21 cellular contexts compared by ENCODE assay signal in the genomic region with DNA sequence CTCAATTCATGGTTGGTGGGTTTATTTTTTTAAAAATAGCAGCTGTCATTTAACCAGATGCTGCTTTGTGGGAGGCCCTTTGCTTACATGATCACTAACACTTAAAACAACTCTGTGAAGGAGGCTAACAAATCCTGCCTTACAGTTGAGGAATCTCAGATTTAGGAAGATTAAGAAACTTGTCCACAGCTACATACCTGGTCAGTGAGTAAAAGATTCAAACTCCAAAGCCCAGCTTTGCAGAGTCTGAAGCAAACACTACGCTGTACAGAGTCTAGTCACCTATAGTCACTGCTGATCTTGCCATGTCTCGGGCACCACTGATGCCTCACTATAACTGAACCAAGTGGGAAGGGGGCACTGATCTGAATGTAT.
"Had no signal": no experiment of that assay in that cellular context is flagged by ENCODE, and none has a peak within 500 bp of the region (broad histone marks: within the 10 kb centered on the region; RNA-seq: fewer than 3 reads in every experiment).

No MANE protein-coding gene starts in this region.

- H3K27ac ChIP-seq: colonic mucosa, esophagus squamous epithelium, heart right ventricle, left lung, sigmoid colon, spleen, testis, upper lobe of left lung had no signal

- H3K4me3 ChIP-seq: colonic mucosa, esophagus squamous epithelium, heart right ventricle, left lung, lung, sigmoid colon, spleen, testis, upper lobe of left lung had no signal

- H3K9me3 ChIP-seq: colonic mucosa, esophagus squamous epithelium, left lung, sigmoid colon, testis, upper lobe of left lung had no signal

- ATAC-seq: activated CD8-positive, alpha-beta T cell treated with anti-CD3 and anti-CD28 coated beads, Interleukin-2, amount 10 ng/mL, durations not matched to agents 7 days and 5 days; heart right ventricle; left lung; natural killer cell had no signal

- H3K27me3 ChIP-seq: colonic mucosa, esophagus squamous epithelium, heart right ventricle, left lung, sigmoid colon, spleen, testis, upper lobe of left lung had no signal

- H3K36me3 ChIP-seq: colonic mucosa, esophagus squamous epithelium, heart right ventricle, left lung, sigmoid colon, spleen, upper lobe of left lung had no signal

- DNase-seq: activated CD4-positive, alpha-beta T cell treated with anti-CD3 and anti-CD28 coated beads for 1 hour; activated CD4-positive, alpha-beta T cell treated with anti-CD3 and anti-CD28 coated beads, Interleukin-2, amount 50 U/mL, for 1 hour; activated CD8-positive, alpha-beta T cell treated with anti-CD3 and anti-CD28 coated beads, Interleukin-2, amount 10 ng/mL, durations not matched to agents 7 days and 5 days; activated gamma-delta T cell treated with Interleukin-2 at 50 U/mL for 16 hours; colonic mucosa; endodermal cell; esophagus squamous epithelium; heart right ventricle; immature natural killer cell; kidney glomerular epithelial cell; left lung; midbrain; natural killer cell; retina; sigmoid colon; spleen; stimulated activated CD4-positive, alpha-beta T cell treated with anti-CD3 and anti-CD28 coated beads, Interleukin-4, amount 100 ng/mL, for 1 hour; stimulated activated naive CD4-positive, alpha-beta T cell; testis; upper lobe of left lung had no signal

- H3K4me1 ChIP-seq: colonic mucosa, esophagus squamous epithelium, heart right ventricle, left lung, spleen, testis, upper lobe of left lung had no signal
